ENCODE assay signal across 12 cellular contexts in the genomic region with DNA sequence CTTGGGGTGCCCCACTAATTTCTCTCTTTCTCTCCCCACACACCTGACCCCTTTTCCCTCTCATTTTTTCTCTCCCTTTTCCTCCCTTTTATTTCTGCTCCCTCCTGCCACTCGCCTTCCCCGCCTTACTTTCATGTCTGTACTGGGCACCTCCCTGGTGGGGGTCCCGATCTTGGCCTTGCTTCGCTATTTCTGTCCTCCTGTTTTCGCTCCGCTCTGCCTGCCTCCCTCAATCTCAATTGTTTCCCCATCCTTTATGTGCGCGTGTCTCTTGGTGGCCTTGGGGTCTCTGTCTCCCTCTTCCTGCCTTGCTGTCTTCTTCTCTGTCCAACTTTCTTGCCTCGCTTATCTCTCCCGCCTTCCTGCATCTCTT. TPM values are rescaled to one million over a fixed set of nuclear protein-coding genes. Genes with fewer than 3 reads are reported as not detected.
DNase-seq lines count a peak whose midpoint lies in the region; ATAC-seq, FAIRE-seq and TF ChIP-seq lines count a peak whose summit lies in the region.
"Had no signal": no experiment of that assay in that cellular context is flagged by ENCODE, and none has a peak within 500 bp of the region (broad histone marks: within the 10 kb centered on the region; RNA-seq: fewer than 3 reads in every experiment).

No MANE protein-coding gene starts in this region.

- no peaks in the 10 kb centered on the region for H3K9me3 Mint-ChIP-seq in activated naive CD8-positive, alpha-beta T cell treated with anti-CD3 and anti-CD28 coated beads, Interleukin-2, amount 10 ng/mL, durations not matched to agents 7 days and 5 days
- peaks cover 3% of the 10 kb centered on the region for H3K9me3 Mint-ChIP-seq in memory B cell

- DNase-seq in BJ (ENCODE audit: low read depth) (no peak), memory B cell (ENCODE audit: low spot score in 2 of 2) (no peak), gastrocnemius medialis (no peak), GM12892 (ENCODE audit: insufficient read length) (no peak), tibial nerve (ENCODE audit: low spot score in 2 of 2) (no peak)
- no peak for DNase-seq in activated naive CD8-positive, alpha-beta T cell treated with anti-CD3 and anti-CD28 coated beads, Interleukin-2, amount 10 ng/mL, durations not matched to agents 7 days and 5 days
- DNase-seq: dorsolateral prefrontal cortex, ovary, SIG-M5 had no signal

- TF ChIP-seq EP300 in tibial nerve (IDR thresholded peaks at IDR 0.05) = no peak

- in situ Hi-C loops in gastrocnemius medialis (cut with MboI; ENCODE audit: low sequenced_read_pairs in 4 of 4) = no loop called here

- H3K27ac ChIP-seq in HEK293 (ENCODE audit: extremely low read depth, low read depth, low read length) = no peak overlapping the region
- no peak overlapping the region for H3K27ac ChIP-seq in gastrocnemius medialis
- peak overlapping the region in 1 of 4 donors; percentile 63 for H3K27ac ChIP-seq in tibial nerve
- H3K27ac ChIP-seq: HL-60, ovary had no signal

- H3K4me3 ChIP-seq in BJ (ENCODE audit: low read depth, low read length) (peak overlapping the region; percentile 60), HEK293 (ENCODE audit: low read depth, low read length) (no peak overlapping the region), gastrocnemius medialis (no peak overlapping the region), tibial nerve (no peak overlapping the region)
- H3K4me3 ChIP-seq: ovary had no signal

- ATAC-seq in activated naive CD8-positive, alpha-beta T cell treated with anti-CD3 and anti-CD28 coated beads, Interleukin-2, amount 10 ng/mL, durations not matched to agents 7 days and 5 days (ENCODE audit: low read depth) = no peak
- no peak for ATAC-seq in memory B cell (ENCODE audit: low read depth)
- no peak for ATAC-seq in gastrocnemius medialis
- no peak for ATAC-seq in HG03342 (IDR thresholded peaks at IDR 0.05; ENCODE audit: unreplicated experiment)

- peaks cover 25% of the 10 kb centered on the region for H3K4me1 Mint-ChIP-seq in activated naive CD8-positive, alpha-beta T cell treated with anti-CD3 and anti-CD28 coated beads, Interleukin-2, amount 10 ng/mL, durations not matched to agents 7 days and 5 days
- H3K4me1 Mint-ChIP-seq in memory B cell = peaks cover 47% of the 10 kb centered on the region

- POLR2A ChIA-PET in BJ (lab: Charles Lee) = no interaction called here
- POLR2A ChIA-PET in HEK293 (lab: Yijun Ruan, JAX) = no interaction called here
- POLR2A ChIA-PET in activated naive CD8-positive, alpha-beta T cell treated with anti-CD3 and anti-CD28 coated beads, Interleukin-2, amount 10 ng/mL, durations not matched to agents 7 days and 5 days (lab: Charles Lee) = no interaction called here

- peak overlapping the region; percentile 93 for H3K4me3 Mint-ChIP-seq in activated naive CD8-positive, alpha-beta T cell treated with anti-CD3 and anti-CD28 coated beads, Interleukin-2, amount 10 ng/mL, durations not matched to agents 7 days and 5 days
- peak overlapping the region; percentile 87 for H3K4me3 Mint-ChIP-seq in memory B cell

- CTCF ChIA-PET in BJ (lab: Yijun Ruan, JAX) = no interaction called here
- CTCF ChIA-PET in HEK293 (lab: Yijun Ruan, JAX) = no interaction called here

- no peak for FAIRE-seq in GM12892 (lab: Jason Lieb, UNC)

- peak overlapping the region; percentile 91 for H3K27ac Mint-ChIP-seq in activated naive CD8-positive, alpha-beta T cell treated with anti-CD3 and anti-CD28 coated beads, Interleukin-2, amount 10 ng/mL, durations not matched to agents 7 days and 5 days
- peak overlapping the region; percentile 64 for H3K27ac Mint-ChIP-seq in memory B cell

- WGBS in tibial nerve, 2 donors = 40 to 55% methylated on average over 10 of the region's 10 CpGs

- H3K27me3 Mint-ChIP-seq in activated naive CD8-positive, alpha-beta T cell treated with anti-CD3 and anti-CD28 coated beads, Interleukin-2, amount 10 ng/mL, durations not matched to agents 7 days and 5 days = peaks cover 53% of the 10 kb centered on the region
- peaks cover 32% of the 10 kb centered on the region for H3K27me3 Mint-ChIP-seq in memory B cell

- H3K36me3 ChIP-seq in BJ (ENCODE audit: control insufficient read depth, insufficient read depth, low read length) = no peaks in the 10 kb centered on the region
- H3K36me3 ChIP-seq in HEK293 (ENCODE audit: control insufficient read depth in 2 of 2, insufficient read depth in 1 of 2, low read length in 2 of 2) = no peaks in the 10 kb centered on the region
- no peaks in the 10 kb centered on the region for H3K36me3 ChIP-seq in gastrocnemius medialis
- H3K36me3 ChIP-seq in tibial nerve = no peaks in the 10 kb centered on the region
- H3K36me3 ChIP-seq: ovary had no signal

- intact Hi-C loops in gastrocnemius medialis (cut with DNase I; ENCODE audit: low total_unique reads) = no loop called here

- peaks cover 4% of the 10 kb centered on the region for H3K36me3 Mint-ChIP-seq in activated naive CD8-positive, alpha-beta T cell treated with anti-CD3 and anti-CD28 coated beads, Interleukin-2, amount 10 ng/mL, durations not matched to agents 7 days and 5 days
- peaks cover 8% of the 10 kb centered on the region for H3K36me3 Mint-ChIP-seq in memory B cell

- H3K9me3 ChIP-seq in HEK293 (ENCODE audit: control insufficient read depth, insufficient read depth, low read depth, low read length) = no peaks in the 10 kb centered on the region
- H3K9me3 ChIP-seq in gastrocnemius medialis = no peaks in the 10 kb centered on the region
- no peaks in the 10 kb centered on the region for H3K9me3 ChIP-seq in tibial nerve
- H3K9me3 ChIP-seq: ovary had no signal

- TF ChIP-seq CTCF in BJ (IDR thresholded peaks at IDR 0.05; ENCODE audit: insufficient read depth, low read depth, low read length) (no peak), HEK293 (tag by site-specific recombination; IDR thresholded peaks at IDR 0.05) (no peak), gastrocnemius medialis (IDR thresholded peaks at IDR 0.05 in 4 of 5, conservative IDR thresholded peaks at IDR 0.05 in 1 of 5) (no peak), tibial nerve (IDR thresholded peaks at IDR 0.05) (no peak)

- H3K4me1 ChIP-seq in HEK293 (ENCODE audit: control insufficient read depth, insufficient read depth, low read length) = peaks cover 12% of the 10 kb centered on the region
- H3K4me1 ChIP-seq in gastrocnemius medialis = peaks cover 0 to 16% of the 10 kb centered on the region in 2 donors
- H3K4me1 ChIP-seq in tibial nerve = peaks cover 0 to 59% (median 13%) of the 10 kb centered on the region in 4 donors

- no peak for TF ChIP-seq POLR2A in gastrocnemius medialis (IDR thresholded peaks at IDR 0.05)
- no peak for TF ChIP-seq POLR2A in GM12892 (IDR thresholded peaks at IDR 0.05; ENCODE audit: low read depth, low read length)
- no peak for TF ChIP-seq POLR2A in tibial nerve (IDR thresholded peaks at IDR 0.05)

- peaks cover 4% of the 10 kb centered on the region; the same call in 1 of the 2 replicates for H3K27me3 ChIP-seq in BJ (ENCODE audit: control insufficient read depth, insufficient read depth, low read length)
- peaks cover 54 to 67% (median 59%) of the 10 kb centered on the region in 3 donors for H3K27me3 ChIP-seq in gastrocnemius medialis
- peaks cover 2 to 57% of the 10 kb centered on the region in 2 donors for H3K27me3 ChIP-seq in tibial nerve

TF ChIP-seq in HEK293, 187 proteins besides CTCF, POLR2A, EP300 and RAD21 (continues in another document):
- TF ChIP-seq ZNF629 (tag by site-specific recombination; IDR thresholded peaks at IDR 0.05) (no peak), ZBTB20 (tag by site-specific recombination; IDR thresholded peaks at IDR 0.05) (no peak), RBAK (tag by site-specific recombination; IDR thresholded peaks at IDR 0.05) (no peak), ZNF248 (tag by site-specific recombination; IDR thresholded peaks at IDR 0.05) (no peak), ZNF785 (tag by site-specific recombination; IDR thresholded peaks at IDR 0.05) (no peak)

RNA-seq across cellular contexts. Expression of a gene that starts 3.8 kb away (rescaled TPM):
- polyA plus RNA-seq in BJ (2011; rRNA removed) = 0.36 and 0.64 TPM in 2 replicates
- polyA minus RNA-seq in BJ (2011; rRNA and poly(A)+ RNA removed) = 1.5 and 2.0 TPM in 2 replicates
- total RNA-seq in activated naive CD8-positive, alpha-beta T cell treated with anti-CD3 and anti-CD28 coated beads, Interleukin-2, amount 10 ng/mL, durations not matched to agents 7 days and 5 days = under 1 TPM; 0.14 to 0.17 TPM
- total RNA-seq in gastrocnemius medialis = under 1 TPM in 3 of 4 donors, not detected in 1; 0.07 to 0.27 (median 0.09) TPM
- polyA plus RNA-seq in GM12892 (2012; ENCODE audit: missing spikeins) = 0.08 TPM
- total RNA-seq in tibial nerve = under 1 TPM; 0.42 to 0.90 (median 0.51) TPM

RNA-seq across cellular contexts. Expression of a gene that starts 5.9 kb away (rescaled TPM):
- polyA plus RNA-seq in BJ (2011; rRNA removed) = 237 and 273 TPM in 2 replicates
- polyA minus RNA-seq in BJ (2011; rRNA and poly(A)+ RNA removed) = 139 and 184 TPM in 2 replicates
- 10 to 100 TPM; 75.8 to 75.9 TPM for total RNA-seq in activated naive CD8-positive, alpha-beta T cell treated with anti-CD3 and anti-CD28 coated beads, Interleukin-2, amount 10 ng/mL, durations not matched to agents 7 days and 5 days
- total RNA-seq in gastrocnemius medialis = 10 to 100 TPM; 44.9 to 64.7 (median 54.0) TPM
- polyA plus RNA-seq in GM12892 (2012; ENCODE audit: missing spikeins) = 31.9 TPM
- total RNA-seq in tibial nerve = 10 to 100 TPM; 51.3 to 78.6 (median 65.8) TPM

RNA-seq across cellular contexts. Expression of a gene that starts 33.1 kb away (rescaled TPM):
- polyA plus RNA-seq in BJ (2011; rRNA removed) = not detected in 2 replicates
- not detected in 2 replicates for polyA minus RNA-seq in BJ (2011; rRNA and poly(A)+ RNA removed)
- total RNA-seq in activated naive CD8-positive, alpha-beta T cell treated with anti-CD3 and anti-CD28 coated beads, Interleukin-2, amount 10 ng/mL, durations not matched to agents 7 days and 5 days = under 1 TPM in 1 of 2 experiments, not detected in 1; 0.30 TPM
- total RNA-seq in gastrocnemius medialis (not detected), tibial nerve (not detected)
- not detected for polyA plus RNA-seq in GM12892 (2012; ENCODE audit: missing spikeins)
- total RNA-seq: ovary had no signal
- polyA plus RNA-seq: ovary had no signal

RNA-seq across cellular contexts. Expression of a gene that starts 33.5 kb away (rescaled TPM):
- 5.7 and 9.9 TPM in 2 replicates for polyA plus RNA-seq in BJ (2011; rRNA removed)
- polyA minus RNA-seq in BJ (2011; rRNA and poly(A)+ RNA removed) = 4.1 and 8.1 TPM in 2 replicates
- total RNA-seq in activated naive CD8-positive, alpha-beta T cell treated with anti-CD3 and anti-CD28 coated beads, Interleukin-2, amount 10 ng/mL, durations not matched to agents 7 days and 5 days = 10 to 100 TPM; 24.8 to 26.1 TPM
- total RNA-seq in gastrocnemius medialis = 10 to 100 TPM; 28.8 to 42.3 (median 40.7) TPM
- polyA plus RNA-seq in GM12892 (2012; ENCODE audit: missing spikeins) = 7.5 TPM
- 10 to 100 TPM in 2 of 4 donors, 1 to 10 TPM in 2; 8.3 to 14.4 (median 10.2) TPM for total RNA-seq in tibial nerve

RNA-seq across cellular contexts. Expression of a gene that starts 48.5 kb away (rescaled TPM):
- polyA plus RNA-seq in BJ (2011; rRNA removed) = 13.9 and 20.0 TPM in 2 replicates
- polyA minus RNA-seq in BJ (2011; rRNA and poly(A)+ RNA removed) = 10.5 and 11.3 TPM in 2 replicates
- 10 to 100 TPM; 31.3 to 36.0 TPM for total RNA-seq in activated naive CD8-positive, alpha-beta T cell treated with anti-CD3 and anti-CD28 coated beads, Interleukin-2, amount 10 ng/mL, durations not matched to agents 7 days and 5 days
- total RNA-seq in gastrocnemius medialis (10 to 100 TPM; 27.8 to 36.0 (median 31.2) TPM), tibial nerve (10 to 100 TPM; 15.1 to 33.1 (median 29.7) TPM)
- 11.2 TPM for polyA plus RNA-seq in GM12892 (2012; ENCODE audit: missing spikeins)
